In genomic region chr10:127302343-127302742, GRCh38 we compare ENCODE assay signal across 26 cellular contexts.
"Had no signal": no experiment of that assay in that cellular context is flagged by ENCODE, and none has a peak within 500 bp of the region (broad histone marks: within the 10 kb centered on the region; RNA-seq: fewer than 3 reads in every experiment).

No MANE protein-coding gene starts in this region.

- H3K4me1 ChIP-seq: SJCRH30 had no signal

- H3K9ac ChIP-seq: SK-N-SH had no signal

- H3K27ac Mint-ChIP-seq: activated CD4-positive, alpha-beta memory T cell treated with anti-CD3 and anti-CD28 coated beads, Interleukin-2, amount 10 ng/mL, durations not matched to agents 7 days and 5 days; activated CD4-positive, alpha-beta T cell treated with anti-CD3 and anti-CD28 coated beads for 36 hours; activated naive CD4-positive, alpha-beta T cell treated with anti-CD3 and anti-CD28 coated beads for 36 hours; activated naive CD8-positive, alpha-beta T cell treated with anti-CD3 and anti-CD28 coated beads for 36 hours; activated T-helper 17 cell treated with anti-CD3 and anti-CD28 coated beads, Interleukin-2, amount 50 U/mL, for 72 hours had no signal

- H3K4me2 ChIP-seq: SK-N-SH had no signal

- H3K36me3 Mint-ChIP-seq: activated naive CD8-positive, alpha-beta T cell treated with anti-CD3 and anti-CD28 coated beads for 36 hours had no signal

- DNase-seq: activated CD4-positive, alpha-beta memory T cell treated with anti-CD3 and anti-CD28 coated beads, Interleukin-2, amount 10 ng/mL, durations not matched to agents 7 days and 5 days; activated CD4-positive, alpha-beta T cell treated with anti-CD3 and anti-CD28 coated beads for 36 hours; activated CD4-positive, alpha-beta T cell treated with anti-CD3 and anti-CD28 coated beads, Interleukin-2, amount 50 U/mL, for 1 hour; activated gamma-delta T cell; activated naive CD4-positive, alpha-beta T cell treated with anti-CD3 and anti-CD28 coated beads for 36 hours; activated naive CD8-positive, alpha-beta T cell treated with anti-CD3 and anti-CD28 coated beads for 36 hours; activated T-cell treated with anti-CD3 and anti-CD28 coated beads for 4 hours; activated T-cell treated with anti-CD3 and anti-CD28 coated beads, Interleukin-2, amount 50 U/mL, for 48 hours; brain microvascular endothelial cell; KG1; NCI-H1048; NCI-H1417; NCI-H1694 treated with DMSO at 0.1 percent for 48 hours; NCI-H2029 treated with DMSO at 0.1 percent for 48 hours; NCI-H226; NCI-H524 treated with DMSO at 0.1 percent for 48 hours; OCI-M1; Right ventricle myocardium superior; RPMI8226; SJCRH30; SK-N-SH; T-helper 1 cell; WERI-Rb-1 had no signal

- H3K27me3 ChIP-seq: brain microvascular endothelial cell, cardiac muscle cell, SJCRH30 had no signal

- H3K27ac ChIP-seq: brain microvascular endothelial cell, cardiac muscle cell, SJCRH30, WERI-Rb-1 had no signal

- ATAC-seq: activated CD4-positive, alpha-beta T cell treated with anti-CD3 and anti-CD28 coated beads for 36 hours; activated T-helper 17 cell treated with anti-CD3 and anti-CD28 coated beads, Interleukin-2, amount 50 U/mL, for 72 hours; Panc1 had no signal

- H3K9me3 Mint-ChIP-seq: activated CD4-positive, alpha-beta memory T cell treated with anti-CD3 and anti-CD28 coated beads, Interleukin-2, amount 10 ng/mL, durations not matched to agents 7 days and 5 days; activated naive CD4-positive, alpha-beta T cell treated with anti-CD3 and anti-CD28 coated beads for 36 hours; activated naive CD8-positive, alpha-beta T cell treated with anti-CD3 and anti-CD28 coated beads for 36 hours; activated T-helper 17 cell treated with anti-CD3 and anti-CD28 coated beads, Interleukin-2, amount 50 U/mL, for 72 hours had no signal

- H3K36me3 ChIP-seq: brain microvascular endothelial cell, cardiac muscle cell, SJCRH30, WERI-Rb-1 had no signal

- H3K9me3 ChIP-seq: SJCRH30, SK-N-SH had no signal

- H3K4me3 ChIP-seq: cardiac muscle cell, SJCRH30 had no signal
